ENCODE assay signal across 8 cellular contexts in genomic region chr19:58385313-58386165, GRCh38. TPM values are rescaled to one million over a fixed set of nuclear protein-coding genes. Genes with fewer than 3 reads are reported as not detected.
A peak's percentile ranks its signal among the peaks of the same experiment; 100 is the strongest.
DNase-seq lines count a peak whose midpoint lies in the region; ATAC-seq and TF ChIP-seq lines count a peak whose summit lies in the region.

No MANE protein-coding gene starts in this region.

- peak overlapping the region; percentile 97 for H3K4me3 Mint-ChIP-seq in natural killer cell

- peak overlapping the region; percentile 98 for H3K27ac Mint-ChIP-seq in natural killer cell

- H3K27me3 Mint-ChIP-seq in natural killer cell (ENCODE audit: low read depth in 2 of 2), result no peaks in the 10 kb centered on the region

- H3K4me3 ChIP-seq in AG04449 (ENCODE audit: low read depth, low read length) (peak overlapping the region; percentile 86), MG63 (peak overlapping the region; percentile 97)

- H3K4me1 Mint-ChIP-seq in natural killer cell, result peaks cover 19 to 48% of the 10 kb centered on the region in 2 donors

- no peak for TF ChIP-seq CTCF in AG04449 (IDR thresholded peaks at IDR 0.05; ENCODE audit: insufficient read depth, low read length, missing control alignments)
- no peak for TF ChIP-seq CTCF in natural killer cell (IDR thresholded peaks at IDR 0.05)

- no peaks in the 10 kb centered on the region for H3K9me3 Mint-ChIP-seq in natural killer cell

- H3K27me3 ChIP-seq in MG63, result no peaks in the 10 kb centered on the region

- peak overlapping the region; percentile 96 for H3K27ac ChIP-seq in cingulate gyrus (ENCODE audit: low read depth, low read length)

- CTCF ChIA-PET in AG04449 (lab: Yijun Ruan, JAX), result no interaction called here

- POLR2A ChIA-PET in AG04449 (lab: Yijun Ruan, JAX), result interaction anchor here (0.6 kb wide), 1 partner anchor 240 kb away, joined by 3 read pairs; no protein-coding TSS in a partner anchor

- peaks cover 36% of the 10 kb centered on the region for H3K36me3 ChIP-seq in MG63

- no peak for ATAC-seq in natural killer cell
- no peak for ATAC-seq in GM21786 (IDR thresholded peaks at IDR 0.05; ENCODE audit: unreplicated experiment)
- no peak for ATAC-seq in HG02981 (IDR thresholded peaks at IDR 0.05; ENCODE audit: unreplicated experiment)
- ATAC-seq in GM19455 (IDR thresholded peaks at IDR 0.05; ENCODE audit: unreplicated experiment), result no peak

- intact Hi-C loops in natural killer cell (cut with micrococcal nuclease), result loop anchor here (2.0 to 10.0 kb wide), 2 partner anchors 15 to 201 kb away; partner anchors contain the start of gene ZNF274

- H3K9me3 ChIP-seq in MG63, result no peaks in the 10 kb centered on the region

- H3K36me3 Mint-ChIP-seq in natural killer cell, result no peaks in the 10 kb centered on the region

- DNase-seq in AG04449 (ENCODE audit: low read depth, low spot score) (no peak), MG63 (no peak), natural killer cell (no peak), DMS 273 (lab: John Stamatoyannopoulos, UW; ENCODE audit: unreplicated experiment) (no peak)

RNA-seq across cellular contexts. Expression of gene RPS5, which starts 1.5 kb away (rescaled TPM):
- 3,455 and 3,636 TPM in 2 replicates for total RNA-seq in MG63 (2014; rRNA removed; shearing (Covaris generic); ENCODE audit: low replicate concordance)
- 100 to 1,000 TPM; 406 to 580 (median 525) TPM for total RNA-seq in natural killer cell

RNA-seq across cellular contexts. Expression of gene ZNF837, which starts 4.7 kb away (rescaled TPM):
- 1.4 and 4.0 TPM in 2 replicates for total RNA-seq in MG63 (2014; rRNA removed; shearing (Covaris generic); ENCODE audit: low replicate concordance)
- 1 to 10 TPM in 2 of 3 donors, under 1 TPM in 1; 0.63 to 1.4 (median 1.3) TPM for total RNA-seq in natural killer cell

RNA-seq across cellular contexts. Expression of gene RNF225, which starts 9.9 kb away (rescaled TPM):
- 6.6 TPM in 1 of 2 replicates, not detected in the other for total RNA-seq in MG63 (2014; rRNA removed; shearing (Covaris generic); ENCODE audit: low replicate concordance)
- under 1 TPM in 1 of 3 donors, not detected in 2; 0.39 TPM for total RNA-seq in natural killer cell

RNA-seq across cellular contexts. Expression of gene ZNF584, which starts 22.9 kb away (rescaled TPM):
- total RNA-seq in MG63 (2014; rRNA removed; shearing (Covaris generic); ENCODE audit: low replicate concordance), result 25.3 and 32.4 TPM in 2 replicates
- total RNA-seq in natural killer cell, result 1 to 10 TPM; 1.6 to 3.9 (median 2.8) TPM

RNA-seq across cellular contexts. Expression of gene ZNF497, which starts 23.0 kb away (rescaled TPM):
- 3.0 and 3.2 TPM in 2 replicates for total RNA-seq in MG63 (2014; rRNA removed; shearing (Covaris generic); ENCODE audit: low replicate concordance)
- total RNA-seq in natural killer cell, result under 1 TPM; 0.40 to 0.61 (median 0.60) TPM
